Comparison of ENCODE assay signal across 17 cellular contexts in the genomic region with DNA sequence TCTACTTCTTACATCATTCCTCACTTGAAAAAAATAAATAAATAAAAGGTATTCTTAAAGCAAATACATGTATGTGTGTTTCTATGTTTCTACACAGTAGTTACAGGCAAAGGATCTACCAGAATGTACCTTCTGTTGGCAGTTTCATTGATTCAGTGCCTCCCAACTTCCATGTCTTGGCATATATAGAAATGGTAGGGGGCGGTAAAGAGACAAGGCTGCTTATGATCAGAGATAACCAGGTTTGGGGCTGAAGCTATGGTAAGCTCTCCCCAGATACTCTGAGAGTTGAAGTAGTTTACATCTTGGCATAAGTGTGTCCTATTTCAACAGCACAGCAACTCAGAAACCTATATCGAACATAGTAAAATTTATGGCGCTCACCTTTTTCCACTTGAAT.
DNase-seq lines count a peak whose midpoint lies in the region; ATAC-seq and TF ChIP-seq lines count a peak whose summit lies in the region.
"Had no signal": no experiment of that assay in that cellular context is flagged by ENCODE, and none has a peak within 500 bp of the region (broad histone marks: within the 10 kb centered on the region; RNA-seq: fewer than 3 reads in every experiment).

No MANE protein-coding gene starts in this region.

- H3K9me3 ChIP-seq in iPS DF 6.9 (ENCODE audit: control insufficient read depth, insufficient read depth, low read length): no peaks in the 10 kb centered on the region
- H3K9me3 ChIP-seq in heart right ventricle: peaks cover 0 to 10% (median 0%) of the 10 kb centered on the region in 11 donors
- H3K9me3 ChIP-seq: HAP-1, transverse colon had no signal

- ATAC-seq in Right ventricle myocardium inferior (no peak), heart right ventricle (no peak), HG02938 (IDR thresholded peaks at IDR 0.05; ENCODE audit: unreplicated experiment) (no peak)
- ATAC-seq: left cardiac atrium had no signal

- intact Hi-C loops in Right ventricle myocardium inferior (cut with DNase I) (no loop called here), heart right ventricle (cut with DNase I) (no loop called here)

- TF ChIP-seq CTCF in GM12873 (IDR thresholded peaks at IDR 0.05; ENCODE audit: insufficient read depth, low read depth, low read length, missing control alignments) (peak; percentile 13), heart right ventricle (IDR thresholded peaks at IDR 0.05) (no peak)

- peaks cover 2% of the 10 kb centered on the region; the same call in 1 of the 2 replicates for H3K4me1 ChIP-seq in iPS DF 6.9 (ENCODE audit: control insufficient read depth, insufficient read depth, low read length)
- H3K4me1 ChIP-seq in heart right ventricle: no peaks in the 10 kb centered on the region
- H3K4me1 ChIP-seq: HAP-1, transverse colon had no signal

- H3K4me3 ChIP-seq in iPS DF 6.9 (ENCODE audit: low read length) (no peak overlapping the region), heart right ventricle (no peak overlapping the region)
- H3K4me3 ChIP-seq: HAP-1, PC-9, transverse colon had no signal

- no peak overlapping the region for H3K27ac ChIP-seq in iPS DF 6.9 (ENCODE audit: low read length)
- H3K27ac ChIP-seq in heart right ventricle: no peak overlapping the region
- H3K27ac ChIP-seq: epithelial cell of prostate, PC-9, transverse colon had no signal

- H3K27me3 ChIP-seq in iPS DF 6.9 (ENCODE audit: control insufficient read depth, insufficient read depth, low read length) (no peaks in the 10 kb centered on the region), heart right ventricle (peaks cover 0 to 4% (median 0%) of the 10 kb centered on the region in 7 donors)
- H3K27me3 ChIP-seq: transverse colon had no signal

- WGBS in iPS DF 6.9 (ENCODE audit: insufficient coverage, insufficient read length): no CpG with 5 or more reads among the region's 3 CpGs
- WGBS in heart right ventricle, 2 donors: 79 to 89% methylated on average over 3 of the region's 3 CpGs

- H3K36me3 ChIP-seq in iPS DF 6.9 (ENCODE audit: control insufficient read depth, insufficient read depth, low read length) (no peaks in the 10 kb centered on the region), heart right ventricle (no peaks in the 10 kb centered on the region)
- H3K36me3 ChIP-seq: HAP-1, transverse colon had no signal

- in situ Hi-C loops in KBM-7 (cut with MboI; ENCODE audit: low pct_unique_long_range_greater_than_20kb, low sequenced_read_pairs) (no loop called here), SK-MEL-5 (cut with HindIII; ENCODE audit: low pct_unique_long_range_greater_than_20kb, low sequenced_read_pairs) (no loop called here)

- peak; percentile 15 for DNase-seq in KBM-7
- peak; percentile 47 for DNase-seq in SK-MEL-5 (ENCODE audit: low read depth, low spot score)
- peak; percentile 22 for DNase-seq in iPS DF 6.9 (ENCODE audit: low read depth, low spot score)
- no peak for DNase-seq in Right ventricle myocardium inferior (ENCODE audit: missing footprints)
- no peak for DNase-seq in heart right ventricle
- DNase-seq in SKM-1 treated with dmso at 0.1 percent for 144 hours (lab: John Stamatoyannopoulos, UW; ENCODE audit: unreplicated experiment): no peak
- DNase-seq: activated B cell treated with CpG ODN at 0.5 μM for 24 hours; activated effector memory CD4-positive, alpha-beta T cell treated with Interleukin-2 at 50 U/mL for 16 hours; CD4-positive, CD25-positive, alpha-beta regulatory T cell; left cardiac atrium; NCI-H1092; PC-9; transverse colon had no signal

Comparison
In these comparisons a context has a peak if more than half of its experiments do, and no peak if none do; other contexts are left out.
1. DNase-seq: peak in KBM-7 (single experiment), SK-MEL-5 (single experiment) and iPS DF 6.9 (single experiment); none in Right ventricle myocardium inferior (single experiment), heart right ventricle (0 of 2) and SKM-1 treated with dmso at 0.1 percent for 144 hours (single experiment).